ENCODE assay signal across 14 cellular contexts in genomic region chr1:84969489-84970250, GRCh38. TPM values are rescaled to one million over a fixed set of nuclear protein-coding genes. Genes with fewer than 3 reads are reported as not detected.
DNase-seq lines count a peak whose midpoint lies in the region; ATAC-seq, FAIRE-seq and TF ChIP-seq lines count a peak whose summit lies in the region.
"Had no signal": no experiment of that assay in that cellular context is flagged by ENCODE, and none has a peak within 500 bp of the region (broad histone marks: within the 10 kb centered on the region; RNA-seq: fewer than 3 reads in every experiment).

No MANE protein-coding gene starts in this region.

- H3K9me3 Mint-ChIP-seq in activated CD4-positive, alpha-beta memory T cell treated with anti-CD3 and anti-CD28 coated beads, Interleukin-2, amount 10 ng/mL, durations not matched to agents 7 days and 5 days = no peaks in the 10 kb centered on the region

- peaks cover 31% of the 10 kb centered on the region for H3K36me3 Mint-ChIP-seq in activated CD4-positive, alpha-beta memory T cell treated with anti-CD3 and anti-CD28 coated beads, Interleukin-2, amount 10 ng/mL, durations not matched to agents 7 days and 5 days (ENCODE audit: low read depth)
- H3K36me3 Mint-ChIP-seq: CD4-positive, CD25-positive, alpha-beta regulatory T cell had no signal

- FAIRE-seq in frontal cortex (lab: Jason Lieb, UNC) = no peak
- FAIRE-seq: H1 had no signal

- in situ Hi-C loops in KBM-7 (cut with MboI; ENCODE audit: low pct_unique_long_range_greater_than_20kb, low sequenced_read_pairs) = no loop called here

- peaks cover 55% of the 10 kb centered on the region for H3K4me1 Mint-ChIP-seq in activated CD4-positive, alpha-beta memory T cell treated with anti-CD3 and anti-CD28 coated beads, Interleukin-2, amount 10 ng/mL, durations not matched to agents 7 days and 5 days

- DNase-seq in GM10266 (ENCODE audit: extremely low spot score) (peak; percentile 29), globus pallidus (ENCODE audit: low spot score) (no peak), AG20443 (ENCODE audit: low spot score) (no peak), KBM-7 (no peak), frontal cortex (ENCODE audit: low spot score in 2 of 2) (no peak)
- DNase-seq in activated CD4-positive, alpha-beta memory T cell treated with anti-CD3 and anti-CD28 coated beads, Interleukin-2, amount 10 ng/mL, durations not matched to agents 7 days and 5 days = peak; percentile 58
- DNase-seq: islet precursor cell, NCI-H1105 treated with DMSO at 0.1 percent for 48 hours, stomach had no signal

- peak; percentile 48 for ATAC-seq in GM19025 (IDR thresholded peaks at IDR 0.05; ENCODE audit: low read depth, unreplicated experiment)
- ATAC-seq in HG02885 (IDR thresholded peaks at IDR 0.05; ENCODE audit: poor library complexity, unreplicated experiment) = peak; percentile 45
- ATAC-seq: Right ventricle myocardium inferior had no signal

- peak overlapping the region; percentile 65 for H3K27ac Mint-ChIP-seq in activated CD4-positive, alpha-beta memory T cell treated with anti-CD3 and anti-CD28 coated beads, Interleukin-2, amount 10 ng/mL, durations not matched to agents 7 days and 5 days
- H3K27ac Mint-ChIP-seq: CD4-positive, CD25-positive, alpha-beta regulatory T cell had no signal

- no peaks in the 10 kb centered on the region for H3K27me3 Mint-ChIP-seq in activated CD4-positive, alpha-beta memory T cell treated with anti-CD3 and anti-CD28 coated beads, Interleukin-2, amount 10 ng/mL, durations not matched to agents 7 days and 5 days

- no peak overlapping the region for H3K4me3 Mint-ChIP-seq in activated CD4-positive, alpha-beta memory T cell treated with anti-CD3 and anti-CD28 coated beads, Interleukin-2, amount 10 ng/mL, durations not matched to agents 7 days and 5 days
- H3K4me3 Mint-ChIP-seq: CD4-positive, CD25-positive, alpha-beta regulatory T cell had no signal

- CTCF ChIA-PET in activated CD4-positive, alpha-beta memory T cell treated with anti-CD3 and anti-CD28 coated beads, Interleukin-2, amount 10 ng/mL, durations not matched to agents 7 days and 5 days (lab: Charles Lee) = interaction anchor here (0.7 to 0.9 kb wide), 2 partner anchors 25 to 288 kb away, joined by 3 read pairs; no protein-coding TSS in a partner anchor

- TF ChIP-seq CTCF in GM10266 (IDR thresholded peaks at IDR 0.05; ENCODE audit: control insufficient read depth, insufficient read depth, low read depth, missing control alignments) = no peak

- POLR2A ChIA-PET in activated CD4-positive, alpha-beta memory T cell treated with anti-CD3 and anti-CD28 coated beads, Interleukin-2, amount 10 ng/mL, durations not matched to agents 7 days and 5 days (lab: Charles Lee) = interaction anchor here (0.6 to 3.8 kb wide), 3 partner anchors 11 to 29 kb away, joined by 3 to 34 read pairs (median 4); partner anchors contain the start of gene MCOLN2

RNA-seq across cellular contexts. Expression of gene MCOLN2, which starts 27.2 kb away (rescaled TPM):
- 10 to 100 TPM; 27.2 to 28.2 TPM for total RNA-seq in activated CD4-positive, alpha-beta memory T cell treated with anti-CD3 and anti-CD28 coated beads, Interleukin-2, amount 10 ng/mL, durations not matched to agents 7 days and 5 days
- total RNA-seq in frontal cortex = not detected

Comparison
In these comparisons a context has a peak if more than half of its experiments do, and no peak if none do; other contexts are left out.
1. DNase-seq: peak in GM10266 (single experiment) and activated CD4-positive, alpha-beta memory T cell treated with anti-CD3 and anti-CD28 coated beads, Interleukin-2, amount 10 ng/mL, durations not matched to agents 7 days and 5 days (single experiment); none in globus pallidus (single experiment), AG20443 (single experiment), KBM-7 (single experiment) and frontal cortex (0 of 2).
2. RNA of gene MCOLN2, which starts 27.2 kb away (total RNA-seq): 27.2 to 28.2 TPM in activated CD4-positive, alpha-beta memory T cell treated with anti-CD3 and anti-CD28 coated beads, Interleukin-2, amount 10 ng/mL, durations not matched to agents 7 days and 5 days; not detected in frontal cortex (single experiment); every median in the first group is over 10 times any median in the second.